ENCODE assay signal across 10 cellular contexts in genomic region chr12:62458626-62459025, GRCh38.
"Had no signal": no experiment of that assay in that cellular context is flagged by ENCODE, and none has a peak within 500 bp of the region (broad histone marks: within the 10 kb centered on the region; RNA-seq: fewer than 3 reads in every experiment).

No MANE protein-coding gene starts in this region.

- H3K4me3 Mint-ChIP-seq: HFFc6, IgD-negative memory B cell had no signal

- ATAC-seq: HCT116, HepG2 had no signal

- H3K4me3 ChIP-seq: GM23248, HAP-1 had no signal

- H3K27ac Mint-ChIP-seq: HFFc6, IgD-negative memory B cell had no signal

- FAIRE-seq: H54, HepG2 had no signal

- H3K27ac ChIP-seq: GM23248, HL-60 had no signal

- H3K9me3 ChIP-seq: HAP-1 had no signal

- H3K4me1 ChIP-seq: HAP-1 had no signal

- H2AFZ ChIP-seq: GM23248 had no signal

- DNase-seq: GM23248, GOT3, HFFc6, KBM-7 had no signal

- H3K36me3 ChIP-seq: HAP-1 had no signal

- H3K4me1 Mint-ChIP-seq: IgD-negative memory B cell had no signal

- H3K9ac ChIP-seq: GM23248 had no signal
